Comparison of ENCODE assay signal across 15 cellular contexts in the genomic region with DNA sequence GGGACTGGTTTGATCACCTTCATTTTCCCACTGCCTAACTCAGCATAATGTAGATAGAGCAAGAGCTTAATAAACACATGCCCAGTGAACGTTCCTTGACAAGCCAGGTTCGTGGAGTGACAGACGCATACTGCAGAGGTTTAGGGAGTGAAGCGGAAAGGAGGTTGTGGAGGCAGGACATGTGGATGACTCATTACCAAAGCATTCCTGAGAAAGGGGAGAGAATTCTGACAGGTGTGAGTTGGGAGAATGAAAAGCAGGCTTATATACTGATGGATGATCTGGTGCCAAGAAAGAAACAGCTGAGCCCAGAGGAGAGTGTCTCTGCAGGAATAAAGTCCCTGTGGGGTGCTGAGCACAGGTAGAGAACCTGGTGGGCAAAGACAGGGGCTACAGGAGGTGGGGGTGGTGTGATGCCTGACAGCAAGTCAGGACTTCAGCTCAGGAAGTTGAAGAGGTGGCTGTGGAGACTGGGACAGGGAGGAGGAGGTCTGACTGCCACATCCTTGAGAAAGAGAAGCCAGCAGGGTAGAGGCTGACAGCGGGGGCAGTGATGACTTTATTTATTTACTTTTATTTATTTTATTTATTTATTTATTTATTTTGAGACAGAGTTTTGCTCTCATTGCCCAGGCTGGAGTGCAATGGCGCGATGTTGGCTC. TPM values are rescaled to one million over a fixed set of nuclear protein-coding genes. Genes with fewer than 3 reads are reported as not detected.
A peak's percentile ranks its signal among the peaks of the same experiment; 100 is the strongest.
DNase-seq lines count a peak whose midpoint lies in the region; ATAC-seq and TF ChIP-seq lines count a peak whose summit lies in the region.
"Had no signal": no experiment of that assay in that cellular context is flagged by ENCODE, and none has a peak within 500 bp of the region (broad histone marks: within the 10 kb centered on the region; RNA-seq: fewer than 3 reads in every experiment).

No MANE protein-coding gene starts in this region.

- no peak overlapping the region for H3K4me3 ChIP-seq in heart right ventricle
- H3K4me3 ChIP-seq: lung, pancreas had no signal

- DNase-seq in Right ventricle myocardium inferior (ENCODE audit: missing footprints) (peak; percentile 27), heart right ventricle (no peak), RWPE1 (ENCODE audit: low spot score) (peak; percentile 65), glutamatergic neuron (no peak), NOMO-1 treated with DMSO at 0.1 percent for 48 hours (lab: John Stamatoyannopoulos, UW; ENCODE audit: unreplicated experiment) (no peak), HK-2 (ENCODE audit: unreplicated experiment) (no peak), HuH-7.5 (ENCODE audit: low spot score) (no peak)
- DNase-seq: activated CD4-positive, alpha-beta T cell treated with anti-CD3 and anti-CD28 coated beads for 36 hours; activated T-cell treated with anti-CD3 and anti-CD28 coated beads, Interleukin-2, amount 50 U/mL, for 48 hours; EL; MM.1S; NCI-H526; pancreas had no signal

- intact Hi-C loops in Right ventricle myocardium inferior (cut with DNase I) (no loop called here), heart right ventricle (cut with DNase I) (loop anchor here in 1 of 10 donors (10.0 kb wide), 1 partner anchor 287 kb away; a partner anchor contains a TSS)

- peaks cover 0 to 20% (median 16%) of the 10 kb centered on the region in 9 donors for H3K36me3 ChIP-seq in heart right ventricle

- CTCF ChIA-PET in RWPE1 (lab: Yijun Ruan, JAX), result interaction anchor here (0.8 kb wide), 1 partner anchor 55 kb away, joined by 3 read pairs; no protein-coding TSS in a partner anchor

- H3K4me3 Mint-ChIP-seq in glutamatergic neuron (ENCODE audit: unreplicated experiment), result peak overlapping the region; percentile 49

- H3K9me3 ChIP-seq in heart right ventricle, result no peaks in the 10 kb centered on the region
- H3K9me3 ChIP-seq: pancreas had no signal

- WGBS in heart right ventricle, 2 donors, result 48 to 52% methylated on average over 7 of the region's 7 CpGs

- no peak for TF ChIP-seq CTCF in heart right ventricle (IDR thresholded peaks at IDR 0.05)
- no peak for TF ChIP-seq CTCF in RWPE1 (conservative IDR thresholded peaks at IDR 0.05; ENCODE audit: low read depth)
- no peak for TF ChIP-seq CTCF in glutamatergic neuron (IDR thresholded peaks at IDR 0.05; ENCODE audit: partially characterized antibody, unreplicated experiment)

- ATAC-seq in Right ventricle myocardium inferior (no peak), heart right ventricle (no peak), HG03280 (IDR thresholded peaks at IDR 0.05; ENCODE audit: unreplicated experiment) (no peak)
- ATAC-seq: activated CD4-positive, alpha-beta T cell treated with anti-CD3 and anti-CD28 coated beads for 36 hours; pancreas had no signal

- peaks cover 5% of the 10 kb centered on the region for H3K27me3 Mint-ChIP-seq in glutamatergic neuron (ENCODE audit: unreplicated experiment)
- H3K27me3 Mint-ChIP-seq: activated CD4-positive, alpha-beta T cell treated with anti-CD3 and anti-CD28 coated beads for 36 hours had no signal

- H3K4me1 Mint-ChIP-seq in glutamatergic neuron (ENCODE audit: low read depth, unreplicated experiment), result peaks cover 1% of the 10 kb centered on the region

- H3K4me1 ChIP-seq in heart right ventricle, result peaks cover 5 to 31% (median 25%) of the 10 kb centered on the region in 9 donors

- no peak overlapping the region for H3K27ac Mint-ChIP-seq in glutamatergic neuron (ENCODE audit: unreplicated experiment)

- H3K27ac ChIP-seq in heart right ventricle (no peak overlapping the region), RWPE1 (peak overlapping the region; percentile 64)
- H3K27ac ChIP-seq: pancreas had no signal

- H3K9me3 Mint-ChIP-seq in glutamatergic neuron (ENCODE audit: unreplicated experiment), result peaks cover 5% of the 10 kb centered on the region

- H3K27me3 ChIP-seq in heart right ventricle, result no peaks in the 10 kb centered on the region
- H3K27me3 ChIP-seq: pancreas had no signal

- H3K36me3 Mint-ChIP-seq in glutamatergic neuron (ENCODE audit: unreplicated experiment), result peaks cover 4% of the 10 kb centered on the region

- POLR2A ChIA-PET in RWPE1 (lab: Yijun Ruan, JAX; ENCODE audit: low non-redundant PET), result no interaction called here

RNA-seq across cellular contexts. Expression of a gene that starts 2.4 kb away (rescaled TPM):
- total RNA-seq in Right ventricle myocardium inferior (677 TPM), heart right ventricle (100 to 1,000 TPM; 505 to 754 (median 626) TPM), glutamatergic neuron (ENCODE audit: unreplicated experiment) (588 TPM)
- 1,000 to 10,000 TPM; 1,450 to 1,915 TPM for polyA plus RNA-seq in heart right ventricle

RNA-seq across cellular contexts. Expression of a gene that starts 14.7 kb away (rescaled TPM):
- total RNA-seq in Right ventricle myocardium inferior, result 32.3 TPM
- total RNA-seq in heart right ventricle, result 10 to 100 TPM; 18.7 to 45.6 (median 24.7) TPM
- 10 to 100 TPM; 24.6 to 28.3 TPM for polyA plus RNA-seq in heart right ventricle
- 13.2 TPM for total RNA-seq in glutamatergic neuron (ENCODE audit: unreplicated experiment)

RNA-seq across cellular contexts. Expression of a gene that starts 23.2 kb away (rescaled TPM):
- 31.5 TPM for total RNA-seq in Right ventricle myocardium inferior
- 10 to 100 TPM; 19.3 to 38.6 (median 23.6) TPM for total RNA-seq in heart right ventricle
- polyA plus RNA-seq in heart right ventricle, result 10 to 100 TPM; 26.3 to 80.1 TPM
- total RNA-seq in glutamatergic neuron (ENCODE audit: unreplicated experiment), result 12.7 TPM

RNA-seq across cellular contexts. Expression of a gene that starts 24.2 kb away (rescaled TPM):
- total RNA-seq in Right ventricle myocardium inferior, result 13.8 TPM
- total RNA-seq in heart right ventricle, result 10 to 100 TPM in 8 of 10 donors, 1 to 10 TPM in 2; 7.5 to 19.0 (median 12.0) TPM
- polyA plus RNA-seq in heart right ventricle, result 10 to 100 TPM; 14.6 to 47.5 TPM
- 6.7 TPM for total RNA-seq in glutamatergic neuron (ENCODE audit: unreplicated experiment)

RNA-seq across cellular contexts. Expression of a gene that starts 30.8 kb away (rescaled TPM):
- total RNA-seq in Right ventricle myocardium inferior (79.8 TPM), heart right ventricle (10 to 100 TPM; 55.1 to 85.9 (median 59.9) TPM), glutamatergic neuron (ENCODE audit: unreplicated experiment) (1,577 TPM)
- polyA plus RNA-seq in heart right ventricle, result 100 to 1,000 TPM in 1 of 2 donors, 10 to 100 TPM in 1; 63.8 to 123 TPM

Comparison
In these comparisons a context has a peak if more than half of its experiments do, and no peak if none do; other contexts are left out.
1. DNase-seq: peak in Right ventricle myocardium inferior (single experiment) and RWPE1 (single experiment); none in heart right ventricle (0 of 2), glutamatergic neuron (single experiment), NOMO-1 treated with DMSO at 0.1 percent for 48 hours (single experiment), HK-2 (single experiment) and HuH-7.5 (single experiment).